In genomic region chr15:59668571-59668970, GRCh38 we compare ENCODE assay signal across 27 cellular contexts. TPM values are rescaled to one million over a fixed set of nuclear protein-coding genes. Genes with fewer than 3 reads are reported as not detected.
"Had no signal": no experiment of that assay in that cellular context is flagged by ENCODE, and none has a peak within 500 bp of the region (broad histone marks: within the 10 kb centered on the region; RNA-seq: fewer than 3 reads in every experiment).

No MANE protein-coding gene starts in this region.

- H3K27ac ChIP-seq: ascending aorta, cardiac muscle cell had no signal

- H3K27ac Mint-ChIP-seq: activated CD4-positive, alpha-beta T cell treated with anti-CD3 and anti-CD28 coated beads, Interleukin-2, amount 10 ng/mL, durations not matched to agents 24 days and 14 days; activated CD8-positive, alpha-beta T cell treated with anti-CD3 and anti-CD28 coated beads for 36 hours; activated naive CD4-positive, alpha-beta T cell treated with anti-CD3 and anti-CD28 coated beads, Interleukin-2, amount 50 U/mL, for 24 hours; activated naive CD8-positive, alpha-beta T cell treated with anti-CD3 and anti-CD28 coated beads, Interleukin-2, amount 10 ng/mL, durations not matched to agents 7 days and 5 days; activated T-cell treated with anti-CD3 and anti-CD28 coated beads, Interleukin-2, amount 50 U/mL, for 24 hours; activated T-helper 2 cell treated with anti-CD3 and anti-CD28 coated beads, Interferon-gamma antibody, Interleukin-2, Interleukin-4, amounts not matched to agents 10 μg/mL and 5 μg/mL and 100 μg/mL, durations not matched to agents 14 hours and 24 hours and 36 hours had no signal

- H3K4me1 ChIP-seq: ascending aorta had no signal

- DNase-seq: activated CD4-positive, alpha-beta T cell treated with anti-CD3 and anti-CD28 coated beads, Interleukin-2, amount 10 ng/mL, durations not matched to agents 24 days and 14 days; activated CD4-positive, alpha-beta T cell treated with anti-CD3 and anti-CD28 coated beads, Interleukin-2, amount 50 U/mL, for 4 hours; activated CD8-positive, alpha-beta T cell treated with anti-CD3 and anti-CD28 coated beads for 36 hours; activated gamma-delta T cell; activated naive CD4-positive, alpha-beta T cell treated with Interleukin-2 at 50 U/mL for 16 hours; activated naive CD8-positive, alpha-beta T cell treated with anti-CD3 and anti-CD28 coated beads, Interleukin-2, amount 10 ng/mL, durations not matched to agents 7 days and 5 days; activated T-cell treated with anti-CD3 and anti-CD28 coated beads, Interleukin-2, amount 50 U/mL, for 24 hours; amygdala; Karpas-422; KBM-7; MG63; NCI-H1092; NCI-H1436 treated with DMSO at 0.1 percent for 48 hours; NCI-H1694 treated with DMSO at 0.1 percent for 48 hours; NCI-H2029; NCI-H345; NCI-H524 treated with DMSO at 0.1 percent for 48 hours; OCI-M1; Right ventricle myocardium superior; T1000 had no signal

- ATAC-seq: activated CD8-positive, alpha-beta T cell treated with anti-CD3 and anti-CD28 coated beads for 36 hours had no signal

- H3K27me3 ChIP-seq: ascending aorta, cardiac muscle cell, MG63 had no signal

- H3K9me3 Mint-ChIP-seq: activated CD4-positive, alpha-beta T cell treated with anti-CD3 and anti-CD28 coated beads, Interleukin-2, amount 10 ng/mL, durations not matched to agents 24 days and 14 days; activated CD8-positive, alpha-beta T cell treated with anti-CD3 and anti-CD28 coated beads for 36 hours; activated naive CD4-positive, alpha-beta T cell treated with anti-CD3 and anti-CD28 coated beads, Interleukin-2, amount 50 U/mL, for 24 hours; activated naive CD8-positive, alpha-beta T cell treated with anti-CD3 and anti-CD28 coated beads, Interleukin-2, amount 10 ng/mL, durations not matched to agents 7 days and 5 days; activated T-cell treated with anti-CD3 and anti-CD28 coated beads, Interleukin-2, amount 50 U/mL, for 24 hours; activated T-helper 2 cell treated with anti-CD3 and anti-CD28 coated beads, Interferon-gamma antibody, Interleukin-2, Interleukin-4, amounts not matched to agents 10 μg/mL and 5 μg/mL and 100 μg/mL, durations not matched to agents 14 hours and 24 hours and 36 hours; central memory CD8-positive, alpha-beta T cell had no signal

- H3K9me3 ChIP-seq: ascending aorta, MG63 had no signal

- H3K4me3 Mint-ChIP-seq: activated CD4-positive, alpha-beta T cell treated with anti-CD3 and anti-CD28 coated beads, Interleukin-2, amount 10 ng/mL, durations not matched to agents 24 days and 14 days; activated CD8-positive, alpha-beta T cell treated with anti-CD3 and anti-CD28 coated beads for 36 hours; activated naive CD4-positive, alpha-beta T cell treated with anti-CD3 and anti-CD28 coated beads, Interleukin-2, amount 50 U/mL, for 24 hours; activated naive CD8-positive, alpha-beta T cell treated with anti-CD3 and anti-CD28 coated beads, Interleukin-2, amount 10 ng/mL, durations not matched to agents 7 days and 5 days; activated T-cell treated with anti-CD3 and anti-CD28 coated beads, Interleukin-2, amount 50 U/mL, for 24 hours; central memory CD8-positive, alpha-beta T cell had no signal

- H3K4me3 ChIP-seq: ascending aorta, cardiac muscle cell, MG63 had no signal

RNA-seq across cellular contexts. Expression of gene GCNT3, which starts 57.0 kb away (rescaled TPM):
- total RNA-seq: activated CD4-positive, alpha-beta T cell treated with anti-CD3 and anti-CD28 coated beads, Interleukin-2, amount 10 ng/mL, durations not matched to agents 24 days and 14 days; activated CD8-positive, alpha-beta T cell treated with anti-CD3 and anti-CD28 coated beads for 36 hours; activated naive CD8-positive, alpha-beta T cell treated with anti-CD3 and anti-CD28 coated beads, Interleukin-2, amount 10 ng/mL, durations not matched to agents 7 days and 5 days; activated T-helper 2 cell treated with anti-CD3 and anti-CD28 coated beads, Interferon-gamma antibody, Interleukin-2, Interleukin-4, amounts not matched to agents 10 μg/mL and 5 μg/mL and 100 μg/mL, durations not matched to agents 14 hours and 24 hours and 36 hours; ascending aorta; cardiac muscle cell; Right ventricle myocardium superior; T-helper 1 cell treated with Interleukin-12 subunit alpha and Interleukin-12 subunit beta and Interleukin-4 antibody, amounts not matched to agents 30 ng/mL and 1 ng/mL, for 36 hours; T-helper 2 cell treated with Interferon-gamma antibody and Interleukin-4, amounts not matched to agents 100 ng/mL and 5 ng/mL, for 36 hours had no signal
